8 cellular contexts compared by ENCODE assay signal in the genomic region with DNA sequence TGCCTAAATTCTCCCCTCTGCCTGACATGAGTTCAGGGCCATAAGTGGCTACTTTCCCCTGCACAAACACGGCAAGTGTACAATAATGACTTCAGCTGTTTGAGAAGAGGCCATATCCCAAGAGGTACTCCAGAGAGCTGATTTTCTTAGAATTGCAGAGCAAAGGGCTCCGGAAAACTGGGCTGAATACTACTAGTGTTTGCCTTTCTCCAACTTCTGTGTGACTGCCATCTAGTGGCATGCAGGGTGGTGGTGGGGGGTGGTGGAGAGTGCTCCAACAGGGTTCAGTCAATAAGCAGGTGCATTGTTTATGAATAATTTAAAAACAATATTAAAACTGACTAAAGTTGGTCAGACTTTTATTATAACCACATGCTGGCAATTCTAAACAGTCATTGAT.
DNase-seq lines count a peak whose midpoint lies in the region; ATAC-seq and TF ChIP-seq lines count a peak whose summit lies in the region.

No MANE protein-coding gene starts in this region.

- H3K36me3 ChIP-seq in DOHH2 (ENCODE audit: control insufficient read depth, low read length): no peaks in the 10 kb centered on the region
- no peaks in the 10 kb centered on the region for H3K36me3 ChIP-seq in right atrium auricular region
- H3K36me3 ChIP-seq in thyroid gland: no peaks in the 10 kb centered on the region
- H3K36me3 ChIP-seq in gastrocnemius medialis: no peaks in the 10 kb centered on the region

- no peaks in the 10 kb centered on the region for H4K20me1 ChIP-seq in DOHH2 (ENCODE audit: control insufficient read depth, insufficient read depth, low read depth, low read length)

- peak; percentile 50 for TF ChIP-seq CTCF in DOHH2 (IDR thresholded peaks at IDR 0.05; ENCODE audit: low read depth, low read length, poor library complexity, severe bottlenecking)
- no peak for TF ChIP-seq CTCF in WTC11 (IDR thresholded peaks at IDR 0.05)
- TF ChIP-seq CTCF in right atrium auricular region (IDR thresholded peaks at IDR 0.05): peak; percentile 13 to 47
- TF ChIP-seq CTCF in thyroid gland (IDR thresholded peaks at IDR 0.05): peak in 2 of 6 experiments; percentile 20 to 44
- TF ChIP-seq CTCF in gastrocnemius medialis (IDR thresholded peaks at IDR 0.05 in 4 of 5, conservative IDR thresholded peaks at IDR 0.05 in 1 of 5): peak in 2 of 5 experiments; percentile 13 to 43
- no peak for TF ChIP-seq CTCF in natural killer cell (IDR thresholded peaks at IDR 0.05)

- ATAC-seq in GM19328 (IDR thresholded peaks at IDR 0.05; ENCODE audit: unreplicated experiment): peak; percentile 83
- peak; percentile 73 for ATAC-seq in WTC11
- ATAC-seq in gastrocnemius medialis: no peak
- ATAC-seq in natural killer cell: no peak

- no peaks in the 10 kb centered on the region; the same call in 1 of the 2 replicates for H3K27me3 Mint-ChIP-seq in WTC11 (ENCODE audit: low read depth)
- H3K27me3 Mint-ChIP-seq in natural killer cell (ENCODE audit: low read depth in 2 of 2): peaks cover 0 to 13% of the 10 kb centered on the region in 2 donors

- no peaks in the 10 kb centered on the region for H3K9me2 ChIP-seq in DOHH2 (replicated peaks; ENCODE audit: control insufficient read depth, low read length)

- no peak overlapping the region for H3K4me2 ChIP-seq in DOHH2 (ENCODE audit: low read length)

- H3K79me2 ChIP-seq in DOHH2 (ENCODE audit: control insufficient read depth, low read length): no peaks in the 10 kb centered on the region

- H3K4me3 Mint-ChIP-seq in WTC11: no peak overlapping the region
- no peak overlapping the region for H3K4me3 Mint-ChIP-seq in natural killer cell

- peaks cover 20% of the 10 kb centered on the region for H3K4me1 Mint-ChIP-seq in WTC11
- no peaks in the 10 kb centered on the region for H3K4me1 Mint-ChIP-seq in natural killer cell

- H3K9me3 Mint-ChIP-seq in WTC11: no peaks in the 10 kb centered on the region
- H3K9me3 Mint-ChIP-seq in natural killer cell: no peaks in the 10 kb centered on the region

- H3K27ac Mint-ChIP-seq in WTC11 (no peak overlapping the region), natural killer cell (no peak overlapping the region)

- no peaks in the 10 kb centered on the region for H3F3A ChIP-seq in DOHH2 (ENCODE audit: control insufficient read depth, insufficient read depth)

- TF ChIP-seq POLR2A in thyroid gland (IDR thresholded peaks at IDR 0.05): no peak
- no peak for TF ChIP-seq POLR2A in gastrocnemius medialis (IDR thresholded peaks at IDR 0.05)

- H3K4me3 ChIP-seq in DOHH2 (ENCODE audit: low read length): no peak overlapping the region
- no peak overlapping the region for H3K4me3 ChIP-seq in right atrium auricular region
- no peak overlapping the region for H3K4me3 ChIP-seq in thyroid gland (replicated peaks in 1 of 3)
- no peak overlapping the region for H3K4me3 ChIP-seq in gastrocnemius medialis

- no peaks in the 10 kb centered on the region for H3K4me1 ChIP-seq in DOHH2 (ENCODE audit: control insufficient read depth, low read length)
- H3K4me1 ChIP-seq in right atrium auricular region: no peaks in the 10 kb centered on the region
- no peaks in the 10 kb centered on the region for H3K4me1 ChIP-seq in thyroid gland
- H3K4me1 ChIP-seq in gastrocnemius medialis: no peaks in the 10 kb centered on the region

- H3K36me3 Mint-ChIP-seq in WTC11 (no peaks in the 10 kb centered on the region), natural killer cell (no peaks in the 10 kb centered on the region)

- H3K27ac ChIP-seq in DOHH2 (ENCODE audit: low read depth, low read length) (no peak overlapping the region), right atrium auricular region (no peak overlapping the region), thyroid gland (no peak overlapping the region), gastrocnemius medialis (no peak overlapping the region)

- intact Hi-C loops in thyroid gland (cut with DNase I): no loop called here
- intact Hi-C loops in gastrocnemius medialis (cut with DNase I; ENCODE audit: low total_unique reads): loop anchor here (5.0 kb wide), 1 partner anchor 213 kb away; no protein-coding TSS in a partner anchor
- intact Hi-C loops in natural killer cell (cut with micrococcal nuclease): no loop called here

- in situ Hi-C loops in gastrocnemius medialis (cut with MboI; ENCODE audit: low sequenced_read_pairs in 4 of 4): loop anchor here in 1 of 4 donors (25.0 kb wide), 1 partner anchor 203 kb away; no protein-coding TSS in a partner anchor

- H3K27me3 ChIP-seq in DOHH2 (ENCODE audit: control insufficient read depth, low read length): no peaks in the 10 kb centered on the region
- H3K27me3 ChIP-seq in right atrium auricular region: no peaks in the 10 kb centered on the region
- no peaks in the 10 kb centered on the region for H3K27me3 ChIP-seq in thyroid gland
- H3K27me3 ChIP-seq in gastrocnemius medialis: no peaks in the 10 kb centered on the region

- no peaks in the 10 kb centered on the region for H3K9me3 ChIP-seq in DOHH2 (ENCODE audit: control insufficient read depth, insufficient read depth, low read length)
- no peaks in the 10 kb centered on the region for H3K9me3 ChIP-seq in right atrium auricular region
- no peaks in the 10 kb centered on the region for H3K9me3 ChIP-seq in thyroid gland
- no peaks in the 10 kb centered on the region for H3K9me3 ChIP-seq in gastrocnemius medialis

- DNase-seq in HT-29 (ENCODE audit: low spot score) (peak; percentile 66), WTC11 (ENCODE audit: low spot score) (peak; percentile 51), right atrium auricular region (ENCODE audit: low spot score) (no peak), thyroid gland (peak; percentile 29 to 30), gastrocnemius medialis (no peak), natural killer cell (no peak)

- CTCF ChIA-PET in WTC11 (lab: Charles Lee): interaction anchor here (0.6 to 1.1 kb wide), 4 partner anchors 11 to 220 kb away, joined by 3 to 5 read pairs (median 3); no protein-coding TSS in a partner anchor

- POLR2A ChIA-PET in WTC11 (lab: Charles Lee): no interaction called here

- 0% methylated on average over 1 to 2 of the region's 2 CpGs for WGBS in thyroid gland, 2 donors

TF ChIP-seq in WTC11, 78 proteins besides CTCF, POLR2A, EP300 and RAD21 (continues in another document):
- TF ChIP-seq, protein P1, sequence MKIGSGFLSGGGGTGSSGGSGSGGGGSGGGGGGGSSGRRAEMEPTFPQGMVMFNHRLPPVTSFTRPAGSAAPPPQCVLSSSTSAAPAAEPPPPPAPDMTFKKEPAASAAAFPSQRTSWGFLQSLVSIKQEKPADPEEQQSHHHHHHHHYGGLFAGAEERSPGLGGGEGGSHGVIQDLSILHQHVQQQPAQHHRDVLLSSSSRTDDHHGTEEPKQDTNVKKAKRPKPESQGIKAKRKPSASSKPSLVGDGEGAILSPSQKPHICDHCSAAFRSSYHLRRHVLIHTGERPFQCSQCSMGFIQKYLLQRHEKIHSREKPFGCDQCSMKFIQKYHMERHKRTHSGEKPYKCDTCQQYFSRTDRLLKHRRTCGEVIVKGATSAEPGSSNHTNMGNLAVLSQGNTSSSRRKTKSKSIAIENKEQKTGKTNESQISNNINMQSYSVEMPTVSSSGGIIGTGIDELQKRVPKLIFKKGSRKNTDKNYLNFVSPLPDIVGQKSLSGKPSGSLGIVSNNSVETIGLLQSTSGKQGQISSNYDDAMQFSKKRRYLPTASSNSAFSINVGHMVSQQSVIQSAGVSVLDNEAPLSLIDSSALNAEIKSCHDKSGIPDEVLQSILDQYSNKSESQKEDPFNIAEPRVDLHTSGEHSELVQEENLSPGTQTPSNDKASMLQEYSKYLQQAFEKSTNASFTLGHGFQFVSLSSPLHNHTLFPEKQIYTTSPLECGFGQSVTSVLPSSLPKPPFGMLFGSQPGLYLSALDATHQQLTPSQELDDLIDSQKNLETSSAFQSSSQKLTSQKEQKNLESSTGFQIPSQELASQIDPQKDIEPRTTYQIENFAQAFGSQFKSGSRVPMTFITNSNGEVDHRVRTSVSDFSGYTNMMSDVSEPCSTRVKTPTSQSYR (CRISPR knock-in tag; IDR thresholded peaks at IDR 0.05): no peak
- TF ChIP-seq, protein P2, sequence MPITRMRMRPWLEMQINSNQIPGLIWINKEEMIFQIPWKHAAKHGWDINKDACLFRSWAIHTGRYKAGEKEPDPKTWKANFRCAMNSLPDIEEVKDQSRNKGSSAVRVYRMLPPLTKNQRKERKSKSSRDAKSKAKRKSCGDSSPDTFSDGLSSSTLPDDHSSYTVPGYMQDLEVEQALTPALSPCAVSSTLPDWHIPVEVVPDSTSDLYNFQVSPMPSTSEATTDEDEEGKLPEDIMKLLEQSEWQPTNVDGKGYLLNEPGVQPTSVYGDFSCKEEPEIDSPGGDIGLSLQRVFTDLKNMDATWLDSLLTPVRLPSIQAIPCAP (CRISPR knock-in tag; IDR thresholded peaks at IDR 0.05): no peak
- TF ChIP-seq, protein P3, sequence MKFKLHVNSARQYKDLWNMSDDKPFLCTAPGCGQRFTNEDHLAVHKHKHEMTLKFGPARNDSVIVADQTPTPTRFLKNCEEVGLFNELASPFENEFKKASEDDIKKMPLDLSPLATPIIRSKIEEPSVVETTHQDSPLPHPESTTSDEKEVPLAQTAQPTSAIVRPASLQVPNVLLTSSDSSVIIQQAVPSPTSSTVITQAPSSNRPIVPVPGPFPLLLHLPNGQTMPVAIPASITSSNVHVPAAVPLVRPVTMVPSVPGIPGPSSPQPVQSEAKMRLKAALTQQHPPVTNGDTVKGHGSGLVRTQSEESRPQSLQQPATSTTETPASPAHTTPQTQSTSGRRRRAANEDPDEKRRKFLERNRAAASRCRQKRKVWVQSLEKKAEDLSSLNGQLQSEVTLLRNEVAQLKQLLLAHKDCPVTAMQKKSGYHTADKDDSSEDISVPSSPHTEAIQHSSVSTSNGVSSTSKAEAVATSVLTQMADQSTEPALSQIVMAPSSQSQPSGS (CRISPR knock-in tag; IDR thresholded peaks at IDR 0.05; ENCODE audit: borderline replicate concordance, low read depth): no peak
- TF ChIP-seq NFATC4 (CRISPR knock-in tag; IDR thresholded peaks at IDR 0.05) (no peak), ZNF396 (CRISPR knock-in tag; IDR thresholded peaks at IDR 0.05; ENCODE audit: borderline replicate concordance) (no peak)
- TF ChIP-seq, protein P4, sequence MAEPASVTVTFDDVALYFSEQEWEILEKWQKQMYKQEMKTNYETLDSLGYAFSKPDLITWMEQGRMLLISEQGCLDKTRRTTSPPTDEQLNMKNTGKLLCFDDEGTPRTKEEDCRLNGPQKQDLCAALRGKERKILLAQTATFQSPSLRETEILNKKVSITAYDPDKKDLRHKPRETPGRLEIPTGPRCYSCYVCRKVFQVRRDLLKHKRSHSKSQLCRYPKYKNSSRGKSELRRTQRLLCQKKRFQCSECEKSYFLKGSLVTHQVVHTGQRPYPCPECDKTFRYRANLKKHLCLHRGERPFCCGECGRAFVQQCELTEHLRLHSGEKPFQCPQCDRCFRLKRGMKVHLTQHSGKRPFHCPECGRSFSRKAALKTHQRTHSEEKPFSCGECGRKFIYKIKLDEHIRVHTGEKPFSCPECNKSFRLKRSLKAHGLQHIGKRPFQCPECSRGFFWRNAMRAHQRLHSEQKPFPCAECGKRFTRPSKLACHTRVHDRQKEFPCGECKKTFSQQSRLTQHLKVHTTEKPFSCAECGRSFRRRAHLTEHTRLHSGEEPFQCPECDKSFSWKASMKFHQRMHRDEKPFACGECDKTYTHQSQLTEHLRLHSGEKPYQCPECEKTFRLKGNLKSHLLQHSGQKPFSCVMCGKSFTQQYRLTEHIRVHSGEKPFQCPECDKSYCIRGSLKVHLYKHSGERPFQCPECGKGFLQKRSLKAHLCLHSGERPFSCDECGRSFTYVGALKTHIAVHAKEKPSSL (CRISPR knock-in tag; conservative IDR thresholded peaks at IDR 0.05): no peak

Comparison
In these comparisons a context has a peak if more than half of its experiments do, and no peak if none do; other contexts are left out.
1. CTCF ChIP-seq: peak in DOHH2 (single experiment) and right atrium auricular region (2 of 2); none in WTC11 (single experiment) and natural killer cell (single experiment).
2. ATAC-seq: peak in GM19328 (single experiment) and WTC11 (single experiment); none in gastrocnemius medialis (0 of 2) and natural killer cell (0 of 3).
3. DNase-seq: peak in HT-29 (single experiment), WTC11 (single experiment) and thyroid gland (2 of 2); none in right atrium auricular region (single experiment), gastrocnemius medialis (0 of 2) and natural killer cell (single experiment).